15 cellular contexts compared by ENCODE assay signal in the genomic region with DNA sequence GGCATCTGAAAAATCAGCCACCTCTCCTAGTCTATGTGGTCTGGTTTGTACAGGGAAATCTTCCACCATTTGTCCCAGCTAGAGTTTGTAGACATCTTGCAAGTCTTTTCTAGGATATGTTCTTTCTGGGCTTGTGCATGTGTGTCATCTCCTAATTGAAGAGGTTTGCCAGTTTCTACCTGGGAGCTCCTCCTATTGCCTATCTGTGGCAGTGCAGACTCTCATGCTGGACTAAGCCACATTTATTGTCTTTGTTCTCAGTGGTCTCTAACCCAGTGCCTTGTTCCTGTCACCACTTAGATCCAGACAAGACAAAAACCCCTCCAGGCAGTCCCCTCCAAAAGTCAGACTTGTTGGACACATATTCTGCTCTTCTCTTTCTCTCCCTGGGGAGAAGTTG.
"Had no signal": no experiment of that assay in that cellular context is flagged by ENCODE, and none has a peak within 500 bp of the region (broad histone marks: within the 10 kb centered on the region; RNA-seq: fewer than 3 reads in every experiment).

No MANE protein-coding gene starts in this region.

- DNase-seq: activated CD4-positive, alpha-beta memory T cell treated with anti-CD3 and anti-CD28 coated beads, Interleukin-2, amount 10 ng/mL, durations not matched to agents 7 days and 5 days; activated CD4-positive, alpha-beta T cell treated with anti-CD3 and anti-CD28 coated beads for 4 hours; activated naive CD4-positive, alpha-beta T cell treated with anti-CD3 and anti-CD28 coated beads, Interleukin-2, amount 50 U/mL, for 16 hours; activated T-cell treated with anti-CD3 and anti-CD28 coated beads, Interleukin-2, amount 50 U/mL, for 24 hours; dorsolateral prefrontal cortex; left lung; stimulated activated CD4-positive, alpha-beta T cell treated with anti-CD3 and anti-CD28 coated beads, Interleukin-15, amount 100 ng/mL, for 24 hours; stimulated activated CD4-positive, alpha-beta T cell treated with anti-CD3 and anti-CD28 coated beads, Interleukin-4, amount 100 ng/mL, for 1 hour; stimulated activated naive B cell treated with anti-CD40 and anti-IgM and Interleukin-4, amounts not matched to agents 10 μg/mL and 1 μg/mL and 100 μg/mL, for 72 hours; tibial artery; uterus had no signal

- H3K4me1 ChIP-seq: left lung, right atrium auricular region, tibial artery, uterus had no signal

- H3K4me3 ChIP-seq: dorsolateral prefrontal cortex, left lung, right atrium auricular region, skin epidermis, tibial artery, uterus had no signal

- H3K36me3 ChIP-seq: left lung, right atrium auricular region, tibial artery, uterus had no signal

- H3K27ac ChIP-seq: dorsolateral prefrontal cortex, left lung, right atrium auricular region, skin epidermis, tibial artery, uterus had no signal

- H3K9me3 ChIP-seq: uterus had no signal

- ATAC-seq: esophagus mucosa; left lung; natural killer cell treated with Interleukin-12 subunit alpha and Interleukin-12 subunit beta and Interleukin-15 and Interleukin-18, amount 100 ng/mL, for 72 hours; stimulated activated naive B cell treated with anti-CD40 and anti-IgM and Interleukin-4, amounts not matched to agents 10 μg/mL and 1 μg/mL and 100 μg/mL, for 72 hours had no signal

- H3K27me3 ChIP-seq: left lung, right atrium auricular region, tibial artery, uterus had no signal
